ENCODE assay signal across 20 cellular contexts in the genomic region with DNA sequence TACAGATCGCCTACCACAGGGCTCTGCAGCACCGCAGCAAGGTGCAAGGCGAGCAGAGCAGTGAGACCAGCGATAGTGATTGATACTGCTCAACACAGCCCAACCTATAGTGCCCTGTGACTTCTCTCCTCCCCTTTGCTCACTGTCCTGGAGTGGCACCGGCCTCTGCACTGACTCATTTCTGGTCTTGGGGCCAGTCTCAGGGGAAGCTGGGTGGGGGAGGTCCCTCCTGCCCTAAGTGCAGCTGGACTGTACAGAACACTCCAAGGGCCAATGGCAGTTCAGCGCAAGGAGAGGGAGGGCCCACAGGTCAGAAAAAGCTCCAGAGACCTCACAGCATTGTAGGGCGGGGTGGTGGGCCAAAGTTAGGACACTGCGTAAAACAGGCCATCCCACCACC. TPM values are rescaled to one million over a fixed set of nuclear protein-coding genes. Genes with fewer than 3 reads are reported as not detected.
DNase-seq lines count a peak whose midpoint lies in the region; ATAC-seq and TF ChIP-seq lines count a peak whose summit lies in the region.
"Had no signal": no experiment of that assay in that cellular context is flagged by ENCODE, and none has a peak within 500 bp of the region (broad histone marks: within the 10 kb centered on the region; RNA-seq: fewer than 3 reads in every experiment).

No MANE protein-coding gene starts in this region.

- H3K4me3 Mint-ChIP-seq in activated naive CD8-positive, alpha-beta T cell treated with anti-CD3 and anti-CD28 coated beads for 36 hours = no peak overlapping the region

- DNase-seq in AG20443 (ENCODE audit: low spot score) (peak; percentile 18), iris pigment epithelial cell (ENCODE audit: low read depth) (peak; percentile 32), breast epithelium (ENCODE audit: low spot score in 2 of 2) (no peak), suprapubic skin (ENCODE audit: low spot score in 2 of 2) (no peak), RPMI8226 (no peak)
- no peak for DNase-seq in activated naive CD8-positive, alpha-beta T cell treated with anti-CD3 and anti-CD28 coated beads for 36 hours
- DNase-seq: activated CD4-positive, alpha-beta T cell treated with anti-CD3 and anti-CD28 coated beads for 1 hour; DMS79; head of caudate nucleus; left colon; NCI-H1436; NCI-H510A treated with DMSO at 0.1 percent for 48 hours; PC-9; T-helper 1 cell; transverse colon had no signal

- H3K36me3 Mint-ChIP-seq in activated naive CD8-positive, alpha-beta T cell treated with anti-CD3 and anti-CD28 coated beads for 36 hours = peaks cover 41% of the 10 kb centered on the region

- 88% methylated on average over 8 of the region's 8 CpGs for WGBS in suprapubic skin
- WGBS in gastroesophageal sphincter (ENCODE audit: low coverage in 1 of 2), 2 donors = 100% methylated on average over 1 of the region's 8 CpGs; no CpG with 5 or more reads in 1 of the 2 donors

- no peak overlapping the region for H3K4me3 ChIP-seq in breast epithelium
- no peak overlapping the region for H3K4me3 ChIP-seq in suprapubic skin
- no peak overlapping the region for H3K4me3 ChIP-seq in gastroesophageal sphincter
- H3K4me3 ChIP-seq: cardiac muscle cell, PC-9, transverse colon had no signal

- H3K36me3 ChIP-seq in breast epithelium (peaks cover 15% of the 10 kb centered on the region), suprapubic skin (peaks cover 70% of the 10 kb centered on the region), gastroesophageal sphincter (peaks cover 0 to 78% of the 10 kb centered on the region in 2 donors)

- no peaks in the 10 kb centered on the region for H3K27me3 ChIP-seq in breast epithelium
- H3K27me3 ChIP-seq in suprapubic skin = no peaks in the 10 kb centered on the region
- H3K27me3 ChIP-seq in gastroesophageal sphincter = no peaks in the 10 kb centered on the region
- H3K27me3 ChIP-seq: cardiac muscle cell, transverse colon had no signal

- TF ChIP-seq POLR2A in breast epithelium (IDR thresholded peaks at IDR 0.05) = no peak
- TF ChIP-seq POLR2A in suprapubic skin (IDR thresholded peaks at IDR 0.05) = no peak
- no peak for TF ChIP-seq POLR2A in gastroesophageal sphincter (IDR thresholded peaks at IDR 0.05)

- peaks cover 26% of the 10 kb centered on the region for H3K4me1 Mint-ChIP-seq in activated naive CD8-positive, alpha-beta T cell treated with anti-CD3 and anti-CD28 coated beads for 36 hours

- H3K4me1 ChIP-seq in breast epithelium (peaks cover 0 to 14% of the 10 kb centered on the region in 2 donors), suprapubic skin (peaks cover 29% of the 10 kb centered on the region), gastroesophageal sphincter (peaks cover 0 to 35% (median 14%) of the 10 kb centered on the region in 3 donors)

- H3K9me3 Mint-ChIP-seq in activated naive CD8-positive, alpha-beta T cell treated with anti-CD3 and anti-CD28 coated beads for 36 hours = no peaks in the 10 kb centered on the region

- peak overlapping the region; percentile 19 for H3K27ac Mint-ChIP-seq in activated naive CD8-positive, alpha-beta T cell treated with anti-CD3 and anti-CD28 coated beads for 36 hours
- H3K27ac Mint-ChIP-seq: B cell had no signal

- intact Hi-C loops in breast epithelium (cut with DNase I; ENCODE audit: low total_unique reads) = no loop called here

- H3K27me3 Mint-ChIP-seq in activated naive CD8-positive, alpha-beta T cell treated with anti-CD3 and anti-CD28 coated beads for 36 hours = no peaks in the 10 kb centered on the region
- H3K27me3 Mint-ChIP-seq: B cell had no signal

- no peak for TF ChIP-seq EP300 in suprapubic skin (IDR thresholded peaks at IDR 0.05)
- TF ChIP-seq EP300 in gastroesophageal sphincter (IDR thresholded peaks at IDR 0.05) = no peak

- TF ChIP-seq CTCF in breast epithelium (IDR thresholded peaks at IDR 0.05) = no peak
- TF ChIP-seq CTCF in suprapubic skin (IDR thresholded peaks at IDR 0.05) = no peak
- no peak for TF ChIP-seq CTCF in gastroesophageal sphincter (IDR thresholded peaks at IDR 0.05)

- H3K9me3 ChIP-seq in breast epithelium (no peaks in the 10 kb centered on the region), suprapubic skin (no peaks in the 10 kb centered on the region), gastroesophageal sphincter (no peaks in the 10 kb centered on the region)
- H3K9me3 ChIP-seq: transverse colon had no signal

- H3K27ac ChIP-seq in breast epithelium (no peak overlapping the region), suprapubic skin (no peak overlapping the region), gastroesophageal sphincter (peak overlapping the region in 1 of 4 donors; percentile 14)
- H3K27ac ChIP-seq: cardiac muscle cell, PC-9, transverse colon had no signal

- ATAC-seq in HG03045 (IDR thresholded peaks at IDR 0.05; ENCODE audit: unreplicated experiment) (peak; percentile 16), gastroesophageal sphincter (no peak)
- ATAC-seq: left colon had no signal

RNA-seq across cellular contexts. Expression of gene OGG1, which starts 2.5 kb away (rescaled TPM):
- total RNA-seq in activated naive CD8-positive, alpha-beta T cell treated with anti-CD3 and anti-CD28 coated beads for 36 hours = 10 to 100 TPM; 27.0 to 30.0 TPM
- 10 to 100 TPM; 21.3 to 33.4 (median 23.3) TPM for total RNA-seq in breast epithelium
- total RNA-seq in suprapubic skin = 10 to 100 TPM; 15.7 to 29.6 (median 25.5) TPM
- 10 to 100 TPM; 22.1 to 33.8 (median 25.9) TPM for total RNA-seq in gastroesophageal sphincter

RNA-seq across cellular contexts. Expression of gene BRPF1, which starts 15.7 kb away (rescaled TPM):
- total RNA-seq in activated naive CD8-positive, alpha-beta T cell treated with anti-CD3 and anti-CD28 coated beads for 36 hours = 10 to 100 TPM; 39.4 to 40.1 TPM
- total RNA-seq in breast epithelium (10 to 100 TPM; 14.7 to 19.7 (median 19.3) TPM), suprapubic skin (10 to 100 TPM; 24.6 to 35.6 (median 29.4) TPM), gastroesophageal sphincter (10 to 100 TPM; 18.0 to 25.4 (median 21.6) TPM)

RNA-seq across cellular contexts. Expression of gene CAMK1, which starts 22.5 kb away (rescaled TPM):
- 10 to 100 TPM; 24.8 to 25.7 TPM for total RNA-seq in activated naive CD8-positive, alpha-beta T cell treated with anti-CD3 and anti-CD28 coated beads for 36 hours
- total RNA-seq in breast epithelium (10 to 100 TPM; 25.2 to 58.7 (median 40.0) TPM), suprapubic skin (10 to 100 TPM in 1 of 4 donors, 1 to 10 TPM in 3; 3.3 to 13.0 (median 5.2) TPM), gastroesophageal sphincter (10 to 100 TPM; 54.5 to 81.3 (median 69.7) TPM)

RNA-seq across cellular contexts. Expression of gene CPNE9, which starts 43.6 kb away (rescaled TPM):
- total RNA-seq in activated naive CD8-positive, alpha-beta T cell treated with anti-CD3 and anti-CD28 coated beads for 36 hours = not detected
- not detected for total RNA-seq in breast epithelium
- 1 to 10 TPM in 2 of 4 donors, under 1 TPM in 2; 0.49 to 3.4 (median 2.1) TPM for total RNA-seq in suprapubic skin
- 1 to 10 TPM in 1 of 4 donors, not detected in 3; 1.1 TPM for total RNA-seq in gastroesophageal sphincter
- total RNA-seq: cardiac muscle cell, left colon, PC-9, pulmonary artery endothelial cell, transverse colon had no signal

RNA-seq across cellular contexts. Expression of gene TADA3, which starts 45.0 kb away (rescaled TPM):
- total RNA-seq in activated naive CD8-positive, alpha-beta T cell treated with anti-CD3 and anti-CD28 coated beads for 36 hours = 10 to 100 TPM; 49.5 to 50.8 TPM
- total RNA-seq in breast epithelium (10 to 100 TPM; 66.1 to 73.4 (median 70.1) TPM), suprapubic skin (10 to 100 TPM; 27.6 to 45.0 (median 38.8) TPM), gastroesophageal sphincter (10 to 100 TPM; 54.6 to 82.2 (median 66.0) TPM)

Comparison
In these comparisons a context has a peak if more than half of its experiments do, and no peak if none do; other contexts are left out.
1. DNase-seq: peak in AG20443 (single experiment) and iris pigment epithelial cell (single experiment); none in activated naive CD8-positive, alpha-beta T cell treated with anti-CD3 and anti-CD28 coated beads for 36 hours (single experiment), breast epithelium (0 of 2), suprapubic skin (0 of 2) and RPMI8226 (single experiment).